13 cellular contexts compared by ENCODE assay signal in the genomic region with DNA sequence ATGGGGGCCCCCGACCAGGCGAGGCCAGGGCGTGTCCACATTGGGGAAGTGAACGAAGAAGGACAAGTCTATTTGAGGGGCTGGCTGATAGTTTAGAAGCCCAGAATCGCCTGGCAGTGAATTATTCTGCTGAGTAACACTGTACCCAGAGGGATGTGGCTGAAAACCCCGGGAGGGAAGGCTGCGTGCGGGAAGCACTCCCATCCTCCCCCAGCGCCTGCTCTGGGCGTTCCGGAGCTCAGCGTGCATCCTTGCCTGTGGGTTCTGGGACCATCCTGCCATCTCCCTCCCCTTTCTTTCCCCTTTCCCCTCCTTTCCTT.
DNase-seq lines count a peak whose midpoint lies in the region; ATAC-seq and TF ChIP-seq lines count a peak whose summit lies in the region.
"Had no signal": no experiment of that assay in that cellular context is flagged by ENCODE, and none has a peak within 500 bp of the region (broad histone marks: within the 10 kb centered on the region; RNA-seq: fewer than 3 reads in every experiment).

No MANE protein-coding gene starts in this region.

- no peak overlapping the region for H2BK5ac ChIP-seq in mesenchymal stem cell (ENCODE audit: low read depth, low read length, poor library complexity, severe bottlenecking)

- no peak overlapping the region for H4K8ac ChIP-seq in mesenchymal stem cell (ENCODE audit: low read length)

- peak overlapping the region; percentile 80 for H3K9ac ChIP-seq in mesenchymal stem cell (ENCODE audit: low read length)

- peak; percentile 7 for ATAC-seq in GM23338
- no peak for ATAC-seq in HG02973 (IDR thresholded peaks at IDR 0.05; ENCODE audit: unreplicated experiment)
- no peak for ATAC-seq in GM18861 (IDR thresholded peaks at IDR 0.05; ENCODE audit: unreplicated experiment)
- ATAC-seq: effector memory CD8-positive, alpha-beta T cell had no signal

- no peaks in the 10 kb centered on the region for H3F3A ChIP-seq in GM23338 (replicated peaks; ENCODE audit: low read depth)

- no peak overlapping the region for H3K27ac ChIP-seq in GM23338 (ENCODE audit: low read depth)
- no peak overlapping the region for H3K27ac ChIP-seq in mesenchymal stem cell (ENCODE audit: low read length, poor library complexity, severe bottlenecking)
- H3K27ac ChIP-seq in suprapubic skin: peak overlapping the region; percentile 77
- H3K27ac ChIP-seq: HL-60 had no signal

- no peak overlapping the region for H3K27ac Mint-ChIP-seq in GM23338
- H3K27ac Mint-ChIP-seq: activated naive CD8-positive, alpha-beta T cell treated with anti-CD3 and anti-CD28 coated beads for 36 hours; effector memory CD8-positive, alpha-beta T cell had no signal

- H3K4me2 ChIP-seq in GM23338: no peak overlapping the region
- no peak overlapping the region for H3K4me2 ChIP-seq in mesenchymal stem cell (ENCODE audit: low read length, poor library complexity, severe bottlenecking)

- peaks cover 9% of the 10 kb centered on the region for H3K36me3 Mint-ChIP-seq in GM23338 (ENCODE audit: low read depth)

- H3K9me3 ChIP-seq in mesenchymal stem cell (ENCODE audit: control insufficient read depth, low read length) (peaks cover 3% of the 10 kb centered on the region), suprapubic skin (no peaks in the 10 kb centered on the region)

- H2AFZ ChIP-seq in GM23338 (no peak overlapping the region), mesenchymal stem cell (ENCODE audit: low read depth, low read length) (no peak overlapping the region)

- H3K18ac ChIP-seq in mesenchymal stem cell (ENCODE audit: low read depth in 1 of 2, low read length in 2 of 2): no peak overlapping the region

- H3K4me1 ChIP-seq in GM23338 (ENCODE audit: insufficient read depth) (peaks cover 7% of the 10 kb centered on the region; the same call in 1 of the 2 replicates), mesenchymal stem cell (ENCODE audit: control insufficient read depth, insufficient read depth, low read depth, low read length) (peaks cover 28% of the 10 kb centered on the region), suprapubic skin (peaks cover 23% of the 10 kb centered on the region)

- no peak overlapping the region for H2BK12ac ChIP-seq in mesenchymal stem cell (ENCODE audit: low read length in 2 of 2)

- H3K27me3 Mint-ChIP-seq in GM23338 (ENCODE audit: insufficient read depth, low read depth, poor library complexity): peaks cover 19% of the 10 kb centered on the region
- H3K27me3 Mint-ChIP-seq: activated naive CD8-positive, alpha-beta T cell treated with anti-CD3 and anti-CD28 coated beads for 36 hours had no signal

- WGBS in mesenchymal stem cell: 64% methylated on average over 12 of the region's 12 CpGs
- WGBS in suprapubic skin: 55% methylated on average over 12 of the region's 12 CpGs

- no peaks in the 10 kb centered on the region; the same call in 2 of the 3 replicates for H3K9me3 Mint-ChIP-seq in GM23338
- H3K9me3 Mint-ChIP-seq: activated naive CD8-positive, alpha-beta T cell treated with anti-CD3 and anti-CD28 coated beads for 36 hours; effector memory CD8-positive, alpha-beta T cell had no signal

- no peak overlapping the region for H3K23ac ChIP-seq in mesenchymal stem cell (ENCODE audit: low read length in 2 of 2)

- no peak overlapping the region for H3K4me3 ChIP-seq in GM23338
- no peak overlapping the region for H3K4me3 ChIP-seq in choroid plexus epithelial cell (ENCODE audit: low read depth, low read length)
- peak overlapping the region in 1 of 2 experiments; percentile 44 for H3K4me3 ChIP-seq in mesenchymal stem cell (ENCODE audit: insufficient read depth in 1 of 2, low read depth in 1 of 2, low read length in 2 of 2)
- no peak overlapping the region for H3K4me3 ChIP-seq in suprapubic skin

- TF ChIP-seq CTCF in GM23338 (conservative IDR thresholded peaks at IDR 0.05; ENCODE audit: low read depth in 2 of 2) (no peak), choroid plexus epithelial cell (conservative IDR thresholded peaks at IDR 0.05; ENCODE audit: low read depth, low read length) (no peak), suprapubic skin (IDR thresholded peaks at IDR 0.05) (no peak)

- no peak for DNase-seq in GM23338 (ENCODE audit: low spot score)
- DNase-seq in choroid plexus epithelial cell (ENCODE audit: low read depth): peak; percentile 59
- DNase-seq in mesenchymal stem cell: no peak
- DNase-seq in suprapubic skin (ENCODE audit: low spot score in 2 of 2): no peak
- DNase-seq in effector CD4-positive, alpha-beta T cell: no peak
- no peak for DNase-seq in HK-2 (ENCODE audit: unreplicated experiment)
- DNase-seq: activated CD8-positive, alpha-beta memory T cell treated with anti-CD3 and anti-CD28 coated beads for 24 hours; activated naive CD8-positive, alpha-beta T cell treated with anti-CD3 and anti-CD28 coated beads for 36 hours; effector memory CD8-positive, alpha-beta T cell; T-helper 9 cell had no signal

- H3K36me3 ChIP-seq in GM23338 (ENCODE audit: insufficient read depth) (no peaks in the 10 kb centered on the region), mesenchymal stem cell (ENCODE audit: control insufficient read depth in 1 of 2, insufficient read depth in 2 of 2, low read depth in 1 of 2, low read length in 2 of 2) (peaks cover 0 to 2% of the 10 kb centered on the region in 2 experiments), suprapubic skin (no peaks in the 10 kb centered on the region)

- peaks cover 21% of the 10 kb centered on the region for H3K4me1 Mint-ChIP-seq in GM23338
- H3K4me1 Mint-ChIP-seq: activated naive CD8-positive, alpha-beta T cell treated with anti-CD3 and anti-CD28 coated beads for 36 hours had no signal

- no peak overlapping the region for H2AK5ac ChIP-seq in mesenchymal stem cell (ENCODE audit: low read length, severe bottlenecking)

- H3K4ac ChIP-seq in mesenchymal stem cell (ENCODE audit: low read depth in 1 of 2, low read length in 2 of 2): no peak overlapping the region

- H3K14ac ChIP-seq in mesenchymal stem cell (ENCODE audit: low read length in 2 of 2): no peak overlapping the region

- no peaks in the 10 kb centered on the region for H3K79me1 ChIP-seq in mesenchymal stem cell (replicated peaks; ENCODE audit: low read length, poor library complexity, severe bottlenecking)

- no peak for TF ChIP-seq POLR2A in suprapubic skin (IDR thresholded peaks at IDR 0.05)

- H3K79me2 ChIP-seq in GM23338 (replicated peaks; ENCODE audit: insufficient read depth): no peaks in the 10 kb centered on the region

- H4K20me1 ChIP-seq in GM23338 (replicated peaks; ENCODE audit: insufficient read depth): no peaks in the 10 kb centered on the region

- no peaks in the 10 kb centered on the region for H3K27me3 ChIP-seq in GM23338 (ENCODE audit: insufficient read depth)
- peaks cover 25 to 30% of the 10 kb centered on the region in 2 experiments for H3K27me3 ChIP-seq in mesenchymal stem cell (ENCODE audit: control insufficient read depth in 1 of 2, insufficient read depth in 1 of 2, low read length in 2 of 2)
- no peaks in the 10 kb centered on the region for H3K27me3 ChIP-seq in suprapubic skin

- no peak overlapping the region for H4K91ac ChIP-seq in mesenchymal stem cell (ENCODE audit: low read length)

- H2BK120ac ChIP-seq in mesenchymal stem cell (ENCODE audit: low read depth, low read length): no peak overlapping the region

- H3K9me2 ChIP-seq in GM23338 (ENCODE audit: insufficient read depth): no peaks in the 10 kb centered on the region

- H3K4me3 Mint-ChIP-seq in GM23338: no peak overlapping the region
- H3K4me3 Mint-ChIP-seq: activated naive CD8-positive, alpha-beta T cell treated with anti-CD3 and anti-CD28 coated beads for 36 hours; effector memory CD8-positive, alpha-beta T cell had no signal

- no peak for TF ChIP-seq EP300 in suprapubic skin (IDR thresholded peaks at IDR 0.05)

- no peak overlapping the region for H2BK15ac ChIP-seq in mesenchymal stem cell (ENCODE audit: low read depth, poor library complexity, severe bottlenecking)

TF ChIP-seq in GM23338, 12 proteins besides CTCF, POLR2A, EP300 and RAD21:
- TF ChIP-seq, protein P1, sequence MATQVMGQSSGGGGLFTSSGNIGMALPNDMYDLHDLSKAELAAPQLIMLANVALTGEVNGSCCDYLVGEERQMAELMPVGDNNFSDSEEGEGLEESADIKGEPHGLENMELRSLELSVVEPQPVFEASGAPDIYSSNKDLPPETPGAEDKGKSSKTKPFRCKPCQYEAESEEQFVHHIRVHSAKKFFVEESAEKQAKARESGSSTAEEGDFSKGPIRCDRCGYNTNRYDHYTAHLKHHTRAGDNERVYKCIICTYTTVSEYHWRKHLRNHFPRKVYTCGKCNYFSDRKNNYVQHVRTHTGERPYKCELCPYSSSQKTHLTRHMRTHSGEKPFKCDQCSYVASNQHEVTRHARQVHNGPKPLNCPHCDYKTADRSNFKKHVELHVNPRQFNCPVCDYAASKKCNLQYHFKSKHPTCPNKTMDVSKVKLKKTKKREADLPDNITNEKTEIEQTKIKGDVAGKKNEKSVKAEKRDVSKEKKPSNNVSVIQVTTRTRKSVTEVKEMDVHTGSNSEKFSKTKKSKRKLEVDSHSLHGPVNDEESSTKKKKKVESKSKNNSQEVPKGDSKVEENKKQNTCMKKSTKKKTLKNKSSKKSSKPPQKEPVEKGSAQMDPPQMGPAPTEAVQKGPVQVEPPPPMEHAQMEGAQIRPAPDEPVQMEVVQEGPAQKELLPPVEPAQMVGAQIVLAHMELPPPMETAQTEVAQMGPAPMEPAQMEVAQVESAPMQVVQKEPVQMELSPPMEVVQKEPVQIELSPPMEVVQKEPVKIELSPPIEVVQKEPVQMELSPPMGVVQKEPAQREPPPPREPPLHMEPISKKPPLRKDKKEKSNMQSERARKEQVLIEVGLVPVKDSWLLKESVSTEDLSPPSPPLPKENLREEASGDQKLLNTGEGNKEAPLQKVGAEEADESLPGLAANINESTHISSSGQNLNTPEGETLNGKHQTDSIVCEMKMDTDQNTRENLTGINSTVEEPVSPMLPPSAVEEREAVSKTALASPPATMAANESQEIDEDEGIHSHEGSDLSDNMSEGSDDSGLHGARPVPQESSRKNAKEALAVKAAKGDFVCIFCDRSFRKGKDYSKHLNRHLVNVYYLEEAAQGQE (IDR thresholded peaks at IDR 0.05; ENCODE audit: unreplicated experiment): no peak
- TF ChIP-seq EZH2phosphoT487 (IDR thresholded peaks at IDR 0.05; ENCODE audit: unreplicated experiment): no peak
- TF ChIP-seq ZNF114 (CRISPR knock-in tag; IDR thresholded peaks at IDR 0.05): no peak
- no peak for TF ChIP-seq NANOG (IDR thresholded peaks at IDR 0.05; ENCODE audit: borderline replicate concordance)
